In genomic region chr16:85328665-85329058, GRCh38 we compare ENCODE assay signal across 9 cellular contexts.
DNase-seq lines count a peak whose midpoint lies in the region; ATAC-seq and TF ChIP-seq lines count a peak whose summit lies in the region.
"Had no signal": no experiment of that assay in that cellular context is flagged by ENCODE, and none has a peak within 500 bp of the region (broad histone marks: within the 10 kb centered on the region; RNA-seq: fewer than 3 reads in every experiment).

No MANE protein-coding gene starts in this region.

- no peak overlapping the region for H3K4me3 Mint-ChIP-seq in Caco-2 (ENCODE audit: unreplicated experiment)
- H3K4me3 Mint-ChIP-seq in naive thymus-derived CD4-positive, alpha-beta T cell: no peak overlapping the region

- ATAC-seq in naive thymus-derived CD4-positive, alpha-beta T cell: no peak

- TF ChIP-seq CTCF in GM10248 (IDR thresholded peaks at IDR 0.05; ENCODE audit: control extremely low read depth, extremely low read depth, low read depth, missing control alignments): no peak
- no peak for TF ChIP-seq CTCF in WERI-Rb-1 (IDR thresholded peaks at IDR 0.05; ENCODE audit: low read depth, low read length)
- no peak for TF ChIP-seq CTCF in Caco-2 (IDR thresholded peaks at IDR 0.05; ENCODE audit: insufficient read depth in 1 of 2, low read depth in 1 of 2, low read length in 1 of 2, severe bottlenecking in 1 of 2, unreplicated experiment in 1 of 2)
- no peak for TF ChIP-seq CTCF in breast epithelium (IDR thresholded peaks at IDR 0.05)

- H3K27me3 Mint-ChIP-seq in Caco-2 (ENCODE audit: insufficient read depth, unreplicated experiment): no peaks in the 10 kb centered on the region
- H3K27me3 Mint-ChIP-seq in naive thymus-derived CD4-positive, alpha-beta T cell: peaks cover 0 to 23% (median 5%) of the 10 kb centered on the region in 5 donors

- no TSS peak for BruUV-seq in Caco-2 (replicated peaks; lab: Mats Ljungman, UMichigan)

- intact Hi-C loops in Caco-2 (cut with micrococcal nuclease; ENCODE audit: unreplicated experiment): no loop called here
- intact Hi-C loops in breast epithelium (cut with DNase I; ENCODE audit: low total_unique reads): no loop called here
- intact Hi-C loops in naive thymus-derived CD4-positive, alpha-beta T cell (cut with micrococcal nuclease): no loop called here

- H3K27ac Mint-ChIP-seq in Caco-2 (ENCODE audit: unreplicated experiment): no peak overlapping the region
- no peak overlapping the region for H3K27ac Mint-ChIP-seq in naive thymus-derived CD4-positive, alpha-beta T cell

- H3K4me3 ChIP-seq in WERI-Rb-1 (ENCODE audit: low read depth, low read length): no peak overlapping the region
- no peak overlapping the region for H3K4me3 ChIP-seq in Caco-2 (ENCODE audit: low read depth, low read length)
- no peak overlapping the region for H3K4me3 ChIP-seq in breast epithelium
- H3K4me3 ChIP-seq in naive thymus-derived CD4-positive, alpha-beta T cell (ENCODE audit: low read length): no peak overlapping the region

- H3K9me3 Mint-ChIP-seq in Caco-2 (ENCODE audit: unreplicated experiment): no peaks in the 10 kb centered on the region
- peaks cover 0 to 4% (median 0%) of the 10 kb centered on the region in 11 donors for H3K9me3 Mint-ChIP-seq in naive thymus-derived CD4-positive, alpha-beta T cell

- no peaks in the 10 kb centered on the region for H3K9me3 ChIP-seq in WERI-Rb-1 (ENCODE audit: severe bottlenecking)
- no peaks in the 10 kb centered on the region for H3K9me3 ChIP-seq in Caco-2
- no peaks in the 10 kb centered on the region for H3K9me3 ChIP-seq in breast epithelium
- H3K9me3 ChIP-seq in naive thymus-derived CD4-positive, alpha-beta T cell (ENCODE audit: control insufficient read depth in 2 of 3, low read length in 3 of 3): no peaks in the 10 kb centered on the region

- H3K36me3 Mint-ChIP-seq in Caco-2 (ENCODE audit: insufficient read depth, unreplicated experiment): peaks cover 6% of the 10 kb centered on the region
- no peaks in the 10 kb centered on the region for H3K36me3 Mint-ChIP-seq in naive thymus-derived CD4-positive, alpha-beta T cell

- H3K27me3 ChIP-seq in WERI-Rb-1 (ENCODE audit: insufficient read depth, low read depth, severe bottlenecking): no peaks in the 10 kb centered on the region
- no peaks in the 10 kb centered on the region for H3K27me3 ChIP-seq in Caco-2 (replicated peaks; ENCODE audit: control insufficient read depth, insufficient read depth, low read length)
- no peaks in the 10 kb centered on the region for H3K27me3 ChIP-seq in breast epithelium
- no peaks in the 10 kb centered on the region for H3K27me3 ChIP-seq in naive thymus-derived CD4-positive, alpha-beta T cell (ENCODE audit: control insufficient read depth in 2 of 2, insufficient read depth in 2 of 2, low read length in 2 of 2)

- H3K4me1 ChIP-seq in Caco-2 (peaks cover 25% of the 10 kb centered on the region), breast epithelium (peaks cover 8 to 10% of the 10 kb centered on the region in 2 donors)
- H3K4me1 ChIP-seq in naive thymus-derived CD4-positive, alpha-beta T cell (ENCODE audit: control insufficient read depth in 2 of 2, insufficient read depth in 2 of 2, low read length in 2 of 2): no peaks in the 10 kb centered on the region

- H3K36me3 ChIP-seq in WERI-Rb-1: no peaks in the 10 kb centered on the region
- no peaks in the 10 kb centered on the region for H3K36me3 ChIP-seq in Caco-2 (ENCODE audit: control insufficient read depth, insufficient read depth, low read length)
- no peaks in the 10 kb centered on the region for H3K36me3 ChIP-seq in breast epithelium
- H3K36me3 ChIP-seq in naive thymus-derived CD4-positive, alpha-beta T cell (ENCODE audit: control insufficient read depth in 2 of 3, insufficient read depth in 3 of 3, low read length in 3 of 3): no peaks in the 10 kb centered on the region

- CTCF ChIA-PET in GM10248 (lab: Yijun Ruan, JAX): interaction anchor here (1.5 kb wide), 1 partner anchor 28 kb away, joined by 3 read pairs; no protein-coding TSS in a partner anchor
- CTCF ChIA-PET in Caco-2 (lab: Charles Lee): no interaction called here
- CTCF ChIA-PET in naive thymus-derived CD4-positive, alpha-beta T cell (lab: Charles Lee): no interaction called here

- POLR2A ChIA-PET in GM10248 (lab: Yijun Ruan, JAX): no interaction called here
- POLR2A ChIA-PET in Caco-2 (lab: Charles Lee): interaction anchor here (0.7 kb wide), 1 partner anchor 135 kb away, joined by 3 read pairs; no protein-coding TSS in a partner anchor
- POLR2A ChIA-PET in naive thymus-derived CD4-positive, alpha-beta T cell (lab: Charles Lee): no interaction called here

- TF ChIP-seq POLR2A in breast epithelium (IDR thresholded peaks at IDR 0.05): no peak

- H3K27ac ChIP-seq in WERI-Rb-1 (peak overlapping the region; percentile 75), breast epithelium (no peak overlapping the region)
- H3K27ac ChIP-seq in naive thymus-derived CD4-positive, alpha-beta T cell (ENCODE audit: low read depth, low read length): no peak overlapping the region

- DNase-seq in COR-L47 (lab: John Stamatoyannopoulos, UW): peak; percentile 67
- peak; percentile 33 for DNase-seq in GM10248 (ENCODE audit: extremely low spot score)
- peak; percentile 33 for DNase-seq in WERI-Rb-1
- peak; percentile 82 for DNase-seq in left kidney (ENCODE audit: low read depth, low spot score)
- no peak for DNase-seq in Caco-2
- no peak for DNase-seq in breast epithelium (ENCODE audit: low spot score in 2 of 2)
- no peak for DNase-seq in naive thymus-derived CD4-positive, alpha-beta T cell
- DNase-seq: effector memory CD4-positive, alpha-beta T cell; stimulated activated CD4-positive, alpha-beta T cell treated with anti-CD3 and anti-CD28 coated beads, Interleukin-4, amount 100 ng/mL, for 1 hour had no signal

- H3K4me1 Mint-ChIP-seq in Caco-2 (ENCODE audit: low read depth, unreplicated experiment): peaks cover 23% of the 10 kb centered on the region
- H3K4me1 Mint-ChIP-seq in naive thymus-derived CD4-positive, alpha-beta T cell: peaks cover 1 to 12% (median 10%) of the 10 kb centered on the region in 7 donors

Comparison
In these comparisons a context has a peak if more than half of its experiments do, and no peak if none do; other contexts are left out.
1. DNase-seq: peak in COR-L47 (single experiment), GM10248 (single experiment), WERI-Rb-1 (single experiment) and left kidney (single experiment); none in Caco-2 (0 of 2), breast epithelium (0 of 2) and naive thymus-derived CD4-positive, alpha-beta T cell (0 of 9).